In genomic region chr17:10177921-10178788, GRCh38 we compare ENCODE assay signal across 1 cellular context.
TF ChIP-seq lines count a peak whose summit lies in the region.

No MANE protein-coding gene starts in this region.

TF ChIP-seq in IMR-90, 13 proteins besides CTCF, POLR2A, EP300 and RAD21 (continued from another document):
- no peak for TF ChIP-seq USF2 (IDR thresholded peaks at IDR 0.05; ENCODE audit: low read depth, low read length)
- no peak for TF ChIP-seq NFE2L2 (IDR thresholded peaks at IDR 0.05; ENCODE audit: low read depth, low read length)
- no peak for TF ChIP-seq BHLHE40 (IDR thresholded peaks at IDR 0.05; ENCODE audit: low read depth, low read length)
TF ChIP-seq in IMR-90: peak in this region for 1.
